10 cellular contexts compared by ENCODE assay signal in the genomic region with DNA sequence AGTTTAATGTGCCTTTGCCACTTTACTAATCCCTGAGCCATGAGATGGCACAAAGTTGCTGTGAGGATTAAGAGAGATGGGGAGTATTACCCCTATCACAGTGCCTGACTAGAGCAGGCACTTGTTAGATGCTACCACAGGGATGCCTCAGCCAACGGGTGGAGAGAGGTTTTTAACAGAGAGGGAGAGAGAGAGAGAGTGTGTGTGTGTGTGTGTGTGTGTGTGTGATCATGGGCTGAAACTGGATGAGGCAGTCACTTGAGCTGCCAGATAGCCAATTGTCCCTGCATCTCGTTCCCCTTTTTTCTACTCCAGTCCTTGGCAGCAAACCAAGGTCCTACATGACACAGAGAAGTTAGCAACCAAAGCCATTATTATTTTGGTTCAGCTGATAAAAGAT. TPM values are rescaled to one million over a fixed set of nuclear protein-coding genes. Genes with fewer than 3 reads are reported as not detected.
DNase-seq lines count a peak whose midpoint lies in the region; ATAC-seq lines count a peak whose summit lies in the region.
"Had no signal": no experiment of that assay in that cellular context is flagged by ENCODE, and none has a peak within 500 bp of the region (broad histone marks: within the 10 kb centered on the region; RNA-seq: fewer than 3 reads in every experiment).

No MANE protein-coding gene starts in this region.

- H3K4me1 Mint-ChIP-seq in activated naive CD8-positive, alpha-beta T cell (ENCODE audit: low read depth): peaks cover 69% of the 10 kb centered on the region
- H3K4me1 Mint-ChIP-seq in stimulated activated naive B cell treated with anti-CD40 and anti-IgM and Interleukin-4, amounts not matched to agents 10 μg/mL and 1 μg/mL and 100 μg/mL, for 72 hours: peaks cover 31 to 43% of the 10 kb centered on the region in 2 donors
- H3K4me1 Mint-ChIP-seq in activated naive CD4-positive, alpha-beta T cell treated with anti-CD3 and anti-CD28 coated beads for 36 hours (ENCODE audit: low read depth): peaks cover 24% of the 10 kb centered on the region

- no peak overlapping the region for H3K18ac ChIP-seq in mesendoderm (ENCODE audit: low read length)

- intact Hi-C loops in activated naive CD4-positive, alpha-beta T cell treated with anti-CD3 and anti-CD28 coated beads for 36 hours (cut with micrococcal nuclease): no loop called here

- no peaks in the 10 kb centered on the region for H3K36me3 ChIP-seq in mesendoderm (ENCODE audit: control insufficient read depth, insufficient read depth, low read length)
- H3K36me3 ChIP-seq: sigmoid colon had no signal

- H3K56ac ChIP-seq in mesendoderm (ENCODE audit: low read length): no peak overlapping the region

- H3K4me2 ChIP-seq in mesendoderm (ENCODE audit: low read length): no peak overlapping the region

- WGBS in mesendoderm (ENCODE audit: extremely low coverage, insufficient coverage, low lambda C conversion rate): no CpG with 5 or more reads among the region's 2 CpGs

- H3K9ac ChIP-seq in mesendoderm (ENCODE audit: low read length): no peak overlapping the region

- H4K5ac ChIP-seq in mesendoderm (ENCODE audit: low read length): no peak overlapping the region

- peaks cover 12% of the 10 kb centered on the region for H3K36me3 Mint-ChIP-seq in activated naive CD8-positive, alpha-beta T cell
- H3K36me3 Mint-ChIP-seq in stimulated activated naive B cell treated with anti-CD40 and anti-IgM and Interleukin-4, amounts not matched to agents 10 μg/mL and 1 μg/mL and 100 μg/mL, for 72 hours: no peaks in the 10 kb centered on the region
- no peaks in the 10 kb centered on the region for H3K36me3 Mint-ChIP-seq in activated naive CD4-positive, alpha-beta T cell treated with anti-CD3 and anti-CD28 coated beads for 36 hours (ENCODE audit: low read depth)

- no peaks in the 10 kb centered on the region for H3K79me2 ChIP-seq in mesendoderm (ENCODE audit: control insufficient read depth, insufficient read depth, low read length)

- peak overlapping the region; percentile 95 for H3K27ac Mint-ChIP-seq in activated naive CD8-positive, alpha-beta T cell
- H3K27ac Mint-ChIP-seq in stimulated activated naive B cell treated with anti-CD40 and anti-IgM and Interleukin-4, amounts not matched to agents 10 μg/mL and 1 μg/mL and 100 μg/mL, for 72 hours: no peak overlapping the region
- no peak overlapping the region for H3K27ac Mint-ChIP-seq in activated naive CD4-positive, alpha-beta T cell treated with anti-CD3 and anti-CD28 coated beads for 36 hours

- H3K4me1 ChIP-seq in mesendoderm (ENCODE audit: control insufficient read depth, low read depth, low read length): no peaks in the 10 kb centered on the region

- H3K4ac ChIP-seq in mesendoderm (ENCODE audit: low read depth, low read length): no peak overlapping the region

- H2BK15ac ChIP-seq in mesendoderm (replicated peaks; ENCODE audit: low read depth): no peak overlapping the region

- H4K8ac ChIP-seq in mesendoderm (ENCODE audit: low read depth, low read length): no peak overlapping the region

- H2BK120ac ChIP-seq in mesendoderm (ENCODE audit: low read depth, low read length): no peak overlapping the region

- peaks cover 41% of the 10 kb centered on the region for H3K27me3 ChIP-seq in mesendoderm (ENCODE audit: insufficient read depth, low read length, poor library complexity)

- H3K4me3 Mint-ChIP-seq in activated naive CD8-positive, alpha-beta T cell: peak overlapping the region; percentile 97
- H3K4me3 Mint-ChIP-seq in stimulated activated naive B cell treated with anti-CD40 and anti-IgM and Interleukin-4, amounts not matched to agents 10 μg/mL and 1 μg/mL and 100 μg/mL, for 72 hours: no peak overlapping the region
- H3K4me3 Mint-ChIP-seq in activated naive CD4-positive, alpha-beta T cell treated with anti-CD3 and anti-CD28 coated beads for 36 hours: no peak overlapping the region

- no peak overlapping the region for H2BK5ac ChIP-seq in mesendoderm (ENCODE audit: low read length)

- H3K4me3 ChIP-seq in mesendoderm (ENCODE audit: low read length): no peak overlapping the region
- H3K4me3 ChIP-seq: sigmoid colon had no signal

- H3K27ac ChIP-seq in mesendoderm (ENCODE audit: low read depth, low read length): no peak overlapping the region
- H3K27ac ChIP-seq: sigmoid colon had no signal

- DNase-seq in CD1c-positive myeloid dendritic cell (ENCODE audit: extremely low spot score) (peak; percentile 54), MV-4-11 (lab: John Stamatoyannopoulos, UW) (peak; percentile 85), mesendoderm (peak; percentile 23), cortex of kidney (lab: John Stamatoyannopoulos, UW) (no peak)
- DNase-seq in stimulated activated naive B cell treated with anti-CD40 and anti-IgM and Interleukin-4, amounts not matched to agents 10 μg/mL and 1 μg/mL and 100 μg/mL, for 72 hours: no peak
- DNase-seq in activated effector memory CD4-positive, alpha-beta T cell treated with anti-CD3 and anti-CD28 coated beads, Interleukin-2, amount 50 U/mL, for 16 hours: no peak
- DNase-seq in activated naive CD4-positive, alpha-beta T cell treated with anti-CD3 and anti-CD28 coated beads for 36 hours: no peak
- DNase-seq: effector CD4-positive, alpha-beta T cell; sigmoid colon had no signal

- H3K27me3 Mint-ChIP-seq in activated naive CD8-positive, alpha-beta T cell: no peaks in the 10 kb centered on the region
- peaks cover 40 to 46% of the 10 kb centered on the region in 2 donors for H3K27me3 Mint-ChIP-seq in stimulated activated naive B cell treated with anti-CD40 and anti-IgM and Interleukin-4, amounts not matched to agents 10 μg/mL and 1 μg/mL and 100 μg/mL, for 72 hours
- H3K27me3 Mint-ChIP-seq in activated naive CD4-positive, alpha-beta T cell treated with anti-CD3 and anti-CD28 coated beads for 36 hours (ENCODE audit: low read depth): peaks cover 36% of the 10 kb centered on the region

- no peak for ATAC-seq in stimulated activated naive B cell treated with anti-CD40 and anti-IgM and Interleukin-4, amounts not matched to agents 10 μg/mL and 1 μg/mL and 100 μg/mL, for 72 hours (replicated peaks)

- no peak overlapping the region for H3K23ac ChIP-seq in mesendoderm (ENCODE audit: low read length)

- no peak overlapping the region for H2AK5ac ChIP-seq in mesendoderm (ENCODE audit: low read length)

- CTCF ChIA-PET in activated naive CD4-positive, alpha-beta T cell treated with anti-CD3 and anti-CD28 coated beads for 36 hours (lab: Charles Lee): no interaction called here

- no peaks in the 10 kb centered on the region for H3K9me3 Mint-ChIP-seq in activated naive CD8-positive, alpha-beta T cell (ENCODE audit: low read depth)
- H3K9me3 Mint-ChIP-seq in stimulated activated naive B cell treated with anti-CD40 and anti-IgM and Interleukin-4, amounts not matched to agents 10 μg/mL and 1 μg/mL and 100 μg/mL, for 72 hours: no peaks in the 10 kb centered on the region
- H3K9me3 Mint-ChIP-seq in activated naive CD4-positive, alpha-beta T cell treated with anti-CD3 and anti-CD28 coated beads for 36 hours: no peaks in the 10 kb centered on the region

- H3K79me1 ChIP-seq in mesendoderm (ENCODE audit: low read length): no peaks in the 10 kb centered on the region

RNA-seq across cellular contexts. Expression of a gene that starts 3.0 kb away (rescaled TPM):
- polyA plus RNA-seq in mesendoderm (2013, experiment 1 of 2): 0.37 TPM
- 0.31 TPM for polyA plus RNA-seq in mesendoderm (2013, experiment 2 of 2)
- total RNA-seq in activated naive CD4-positive, alpha-beta T cell treated with anti-CD3 and anti-CD28 coated beads for 36 hours: 1 to 10 TPM; 1.3 to 1.4 TPM

Comparison
In these comparisons a context has a peak if more than half of its experiments do, and no peak if none do; other contexts are left out.
1. DNase-seq: peak in CD1c-positive myeloid dendritic cell (single experiment), MV-4-11 (single experiment) and mesendoderm (single experiment); none in cortex of kidney (single experiment), stimulated activated naive B cell treated with anti-CD40 and anti-IgM and Interleukin-4, amounts not matched to agents 10 μg/mL and 1 μg/mL and 100 μg/mL, for 72 hours (single experiment), activated effector memory CD4-positive, alpha-beta T cell treated with anti-CD3 and anti-CD28 coated beads, Interleukin-2, amount 50 U/mL, for 16 hours (single experiment) and activated naive CD4-positive, alpha-beta T cell treated with anti-CD3 and anti-CD28 coated beads for 36 hours (single experiment).